ENCODE assay signal across 8 cellular contexts in the genomic region with DNA sequence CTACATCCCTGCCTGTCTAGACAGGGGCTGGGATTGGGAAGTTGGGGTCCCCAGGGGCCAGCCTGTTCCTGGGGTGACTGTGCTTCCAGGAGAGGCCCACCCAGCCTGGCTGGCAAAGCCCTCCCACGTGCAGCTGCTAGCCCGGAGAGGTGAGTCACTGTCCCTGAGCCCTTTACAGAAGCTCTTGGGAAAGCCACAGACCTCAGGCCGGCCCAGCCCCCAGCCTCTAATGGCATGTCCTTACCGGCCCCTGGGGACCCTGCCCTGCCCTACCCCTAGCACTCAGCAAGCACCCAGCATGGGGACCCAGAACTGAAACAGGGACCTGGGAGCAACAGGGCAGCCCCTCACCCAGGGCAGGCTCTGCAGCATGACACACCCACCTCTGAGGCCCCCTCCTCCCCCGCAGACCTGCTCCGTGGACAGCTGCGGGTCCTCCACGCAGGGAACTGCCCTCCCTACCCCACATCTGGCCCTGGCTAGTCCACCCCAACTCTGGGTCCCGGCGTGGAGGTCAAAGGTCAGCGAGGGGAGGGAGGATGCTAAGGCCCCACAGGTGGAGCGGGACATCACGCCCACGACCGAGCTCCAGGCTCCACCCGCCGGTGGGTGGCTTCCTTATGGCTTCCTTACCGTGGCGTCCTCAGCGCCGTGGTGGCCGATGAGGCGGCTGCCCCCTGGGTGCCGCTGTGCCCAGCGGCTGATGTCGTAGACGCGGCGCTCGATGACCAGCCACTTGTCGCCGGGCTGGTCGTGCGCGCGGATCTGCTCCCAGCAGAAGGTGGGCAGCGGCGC. TPM values are rescaled to one million over a fixed set of nuclear protein-coding genes. Genes with fewer than 3 reads are reported as not detected.
DNase-seq lines count a peak whose midpoint lies in the region; ATAC-seq and TF ChIP-seq lines count a peak whose summit lies in the region.

No MANE protein-coding gene starts in this region.

- H3K4me3 ChIP-seq in LNCaP clone FGC (ENCODE audit: low read depth, low read length) (peak overlapping the region; percentile 74), endocrine pancreas (ENCODE audit: control insufficient read depth, insufficient read depth, low read length) (no peak overlapping the region), mesodermal cell (ENCODE audit: extremely low read depth, insufficient read depth, low read length, poor library complexity, severe bottlenecking) (peak overlapping the region; percentile 57), thymus (ENCODE audit: low read length) (peak overlapping the region; percentile 63)

- H3K27me3 Mint-ChIP-seq in activated CD4-positive, alpha-beta T cell treated with anti-CD3 and anti-CD28 coated beads, Interleukin-2, amount 10 ng/mL, durations not matched to agents 24 days and 14 days, result peaks cover 13% of the 10 kb centered on the region

- H3K9ac ChIP-seq in endocrine pancreas (ENCODE audit: control insufficient read depth, insufficient read depth, low read length), result peak overlapping the region; percentile 73

- H3K27me3 ChIP-seq in endocrine pancreas (ENCODE audit: control insufficient read depth, insufficient read depth, low read length) (no peaks in the 10 kb centered on the region), thymus (ENCODE audit: control insufficient read depth, insufficient read depth) (peaks cover 9% of the 10 kb centered on the region)

- no peaks in the 10 kb centered on the region for H3K36me3 ChIP-seq in endocrine pancreas (ENCODE audit: control insufficient read depth, insufficient read depth, low read length)
- H3K36me3 ChIP-seq in mesodermal cell (ENCODE audit: control insufficient read depth, insufficient read depth, low read length), result no peaks in the 10 kb centered on the region
- H3K36me3 ChIP-seq in thymus (ENCODE audit: control insufficient read depth, insufficient read depth), result no peaks in the 10 kb centered on the region

- H3K9me3 ChIP-seq in endocrine pancreas (ENCODE audit: control insufficient read depth, low read length) (no peaks in the 10 kb centered on the region), mesodermal cell (ENCODE audit: control insufficient read depth, low read length) (peaks cover 5% of the 10 kb centered on the region), thymus (ENCODE audit: control insufficient read depth) (no peaks in the 10 kb centered on the region)

- no peak overlapping the region for H3K27ac ChIP-seq in mesodermal cell (ENCODE audit: low read depth, low read length, severe bottlenecking)
- H3K27ac ChIP-seq in thymus (ENCODE audit: low read depth), result no peak overlapping the region

- WGBS in mesodermal cell (ENCODE audit: insufficient coverage in 2 of 2), 2 experiments, result 0 to 2% methylated on average over 27 to 34 of the region's 38 CpGs
- 2% methylated on average over 38 of the region's 38 CpGs for WGBS in thymus

- H3K4me1 ChIP-seq in endocrine pancreas (ENCODE audit: control insufficient read depth, insufficient read depth, low read length) (no peaks in the 10 kb centered on the region), mesodermal cell (ENCODE audit: control insufficient read depth, insufficient read depth, low read length, poor library complexity, severe bottlenecking) (peaks cover 19% of the 10 kb centered on the region), thymus (ENCODE audit: control insufficient read depth, insufficient read depth, low read length) (peaks cover 6% of the 10 kb centered on the region)

- H3K27ac Mint-ChIP-seq in activated CD4-positive, alpha-beta T cell treated with anti-CD3 and anti-CD28 coated beads, Interleukin-2, amount 10 ng/mL, durations not matched to agents 24 days and 14 days, result peak overlapping the region; percentile 29

- CTCF ChIA-PET in HEK293T (lab: Yijun Ruan, JAX), result interaction anchor here (1.4 kb wide), 1 partner anchor 8 kb away, joined by 7 read pairs; no protein-coding TSS in a partner anchor

- H3K4me3 Mint-ChIP-seq in activated CD4-positive, alpha-beta T cell treated with anti-CD3 and anti-CD28 coated beads, Interleukin-2, amount 10 ng/mL, durations not matched to agents 24 days and 14 days, result peak overlapping the region; percentile 83

- ATAC-seq in GM21576 (IDR thresholded peaks at IDR 0.05; ENCODE audit: unreplicated experiment), result peak; percentile 11

- POLR2A ChIA-PET in HEK293T (lab: Yijun Ruan, JAX), result no interaction called here

- intact Hi-C loops in activated CD4-positive, alpha-beta T cell treated with anti-CD3 and anti-CD28 coated beads, Interleukin-2, amount 10 ng/mL, durations not matched to agents 24 days and 14 days (cut with micrococcal nuclease), result loop anchor here (1.0 to 10.0 kb wide), 4 partner anchors 19 to 314 kb away; partner anchors contain the start of genes FTH1 and SCGB2A1

- TF ChIP-seq CTCF in LNCaP clone FGC (IDR thresholded peaks at IDR 0.05; ENCODE audit: control insufficient read depth, extremely low read depth, insufficient read depth), result peak; percentile 29

- no peaks in the 10 kb centered on the region for H3K36me3 Mint-ChIP-seq in activated CD4-positive, alpha-beta T cell treated with anti-CD3 and anti-CD28 coated beads, Interleukin-2, amount 10 ng/mL, durations not matched to agents 24 days and 14 days (ENCODE audit: low read depth)

- peak; percentile 48 for DNase-seq in DMS53 treated with DMSO at 0.1 percent for 48 hours (lab: John Stamatoyannopoulos, UW; ENCODE audit: unreplicated experiment)
- DNase-seq in LNCaP clone FGC (ENCODE audit: low read depth), result no peak
- DNase-seq in activated CD4-positive, alpha-beta T cell treated with anti-CD3 and anti-CD28 coated beads, Interleukin-2, amount 10 ng/mL, durations not matched to agents 24 days and 14 days, result peak; percentile 85
- DNase-seq in HEK293T (ENCODE audit: extremely low spot score), result no peak

- no peaks in the 10 kb centered on the region for H3K9me3 Mint-ChIP-seq in activated CD4-positive, alpha-beta T cell treated with anti-CD3 and anti-CD28 coated beads, Interleukin-2, amount 10 ng/mL, durations not matched to agents 24 days and 14 days

- H3K4me1 Mint-ChIP-seq in activated CD4-positive, alpha-beta T cell treated with anti-CD3 and anti-CD28 coated beads, Interleukin-2, amount 10 ng/mL, durations not matched to agents 24 days and 14 days, result peaks cover 4% of the 10 kb centered on the region

TF ChIP-seq in HEK293T, 16 proteins besides CTCF, POLR2A, EP300 and RAD21:
- TF ChIP-seq, protein P1, sequence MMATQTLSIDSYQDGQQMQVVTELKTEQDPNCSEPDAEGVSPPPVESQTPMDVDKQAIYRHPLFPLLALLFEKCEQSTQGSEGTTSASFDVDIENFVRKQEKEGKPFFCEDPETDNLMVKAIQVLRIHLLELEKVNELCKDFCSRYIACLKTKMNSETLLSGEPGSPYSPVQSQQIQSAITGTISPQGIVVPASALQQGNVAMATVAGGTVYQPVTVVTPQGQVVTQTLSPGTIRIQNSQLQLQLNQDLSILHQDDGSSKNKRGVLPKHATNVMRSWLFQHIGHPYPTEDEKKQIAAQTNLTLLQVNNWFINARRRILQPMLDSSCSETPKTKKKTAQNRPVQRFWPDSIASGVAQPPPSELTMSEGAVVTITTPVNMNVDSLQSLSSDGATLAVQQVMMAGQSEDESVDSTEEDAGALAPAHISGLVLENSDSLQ (IDR thresholded peaks at IDR 0.05), result no peak
- TF ChIP-seq HDGF (IDR thresholded peaks at IDR 0.05; ENCODE audit: borderline replicate concordance) (no peak), ZNF384 (IDR thresholded peaks at IDR 0.05) (no peak), FOXA1 (IDR thresholded peaks at IDR 0.05) (no peak), ARNT (IDR thresholded peaks at IDR 0.05) (no peak), SP1 (IDR thresholded peaks at IDR 0.05) (no peak), NFRKB (IDR thresholded peaks at IDR 0.05) (no peak)

RNA-seq across cellular contexts. Expression of gene FADS3, which starts 0.6 kb away (rescaled TPM):
- total RNA-seq in activated CD4-positive, alpha-beta T cell treated with anti-CD3 and anti-CD28 coated beads, Interleukin-2, amount 10 ng/mL, durations not matched to agents 24 days and 14 days, result 13.5 and 15.6 TPM in 2 replicates
- polyA plus RNA-seq in mesodermal cell (2013, experiment 1 of 2), result 18.2 TPM
- 12.8 TPM for polyA plus RNA-seq in mesodermal cell (2013, experiment 2 of 2)
- 19.3 TPM for polyA plus RNA-seq in thymus

RNA-seq across cellular contexts. Expression of gene RAB3IL1, which starts 26.6 kb away (rescaled TPM):
- 0.12 and 0.26 TPM in 2 replicates for total RNA-seq in activated CD4-positive, alpha-beta T cell treated with anti-CD3 and anti-CD28 coated beads, Interleukin-2, amount 10 ng/mL, durations not matched to agents 24 days and 14 days
- polyA plus RNA-seq in mesodermal cell (2013, experiment 1 of 2), result 6.9 TPM
- polyA plus RNA-seq in mesodermal cell (2013, experiment 2 of 2), result 5.0 TPM
- polyA plus RNA-seq in thymus, result 14.2 TPM

RNA-seq across cellular contexts. Expression of gene BEST1, which starts 59.4 kb away (rescaled TPM):
- total RNA-seq in activated CD4-positive, alpha-beta T cell treated with anti-CD3 and anti-CD28 coated beads, Interleukin-2, amount 10 ng/mL, durations not matched to agents 24 days and 14 days, result 0.07 TPM in 1 of 2 replicates, not detected in the other
- polyA plus RNA-seq in mesodermal cell (2013, experiment 1 of 2), result 0.55 TPM
- polyA plus RNA-seq in mesodermal cell (2013, experiment 2 of 2), result 0.35 TPM
- polyA plus RNA-seq in thymus, result 3.3 TPM

Comparison
In these comparisons a context has a peak if more than half of its experiments do, and no peak if none do; other contexts are left out.
1. DNase-seq: peak in DMS53 treated with DMSO at 0.1 percent for 48 hours (single experiment) and activated CD4-positive, alpha-beta T cell treated with anti-CD3 and anti-CD28 coated beads, Interleukin-2, amount 10 ng/mL, durations not matched to agents 24 days and 14 days (single experiment); none in LNCaP clone FGC (single experiment) and HEK293T (single experiment).